ENCODE assay signal across 16 cellular contexts in genomic region chr18:35703043-35703688, GRCh38.
DNase-seq lines count a peak whose midpoint lies in the region; ATAC-seq, FAIRE-seq and TF ChIP-seq lines count a peak whose summit lies in the region.
"Had no signal": no experiment of that assay in that cellular context is flagged by ENCODE, and none has a peak within 500 bp of the region (broad histone marks: within the 10 kb centered on the region; RNA-seq: fewer than 3 reads in every experiment).

No MANE protein-coding gene starts in this region.

- H3K36me3 ChIP-seq in adipocyte (ENCODE audit: control insufficient read depth, insufficient read depth, low read length, severe bottlenecking) (peaks cover 15% of the 10 kb centered on the region), testis (ENCODE audit: low read depth, missing control alignments) (no peaks in the 10 kb centered on the region)
- H3K36me3 ChIP-seq: prostate gland had no signal

- intact Hi-C loops in testis (cut with DNase I; ENCODE audit: low total_unique reads), result no loop called here

- H3K27me3 ChIP-seq in adipocyte (replicated peaks; ENCODE audit: control insufficient read depth, insufficient read depth, low read length), result no peaks in the 10 kb centered on the region
- H3K27me3 ChIP-seq in testis, result no peaks in the 10 kb centered on the region
- H3K27me3 ChIP-seq: ascending aorta had no signal

- no peak overlapping the region for H3K9ac ChIP-seq in adipocyte (ENCODE audit: low read length)

- ATAC-seq in HG03280 (IDR thresholded peaks at IDR 0.05; ENCODE audit: unreplicated experiment), result no peak
- ATAC-seq: naive thymus-derived CD8-positive, alpha-beta T cell; stimulated activated naive CD8-positive, alpha-beta T cell treated with anti-CD3 and anti-CD28 coated beads, Interleukin-15, amount 100 ng/mL, for 72 hours had no signal

- peak; percentile 49 for DNase-seq in A172 (ENCODE audit: low spot score)
- DNase-seq in adipocyte (ENCODE audit: low read depth), result peak; percentile 15
- DNase-seq in foreskin melanocyte, result peak; percentile 79
- DNase-seq in GM12891 (ENCODE audit: insufficient read length, low spot score), result no peak
- DNase-seq in G401 (ENCODE audit: low spot score), result no peak
- no peak for DNase-seq in testis
- DNase-seq: activated effector memory CD4-positive, alpha-beta T cell treated with Interleukin-2 at 50 U/mL for 16 hours; naive thymus-derived CD8-positive, alpha-beta T cell; NCI-H1694; NCI-H82; stimulated activated naive CD8-positive, alpha-beta T cell treated with anti-CD3 and anti-CD28 coated beads, Interleukin-15, amount 100 ng/mL, for 72 hours had no signal

- TF ChIP-seq POLR2A in GM12891 (IDR thresholded peaks at IDR 0.05; ENCODE audit: low read depth, low read length) (no peak), testis (IDR thresholded peaks at IDR 0.05) (no peak)

- FAIRE-seq in G401.6 (lab: Jason Lieb, UNC), result peak; percentile 66
- FAIRE-seq in GM12891 (lab: Jason Lieb, UNC), result no peak
- FAIRE-seq: RCC 7860 had no signal

- no peak for TF ChIP-seq CTCF in testis (IDR thresholded peaks at IDR 0.05)

- in situ Hi-C loops in G401 (cut with HindIII; ENCODE audit: low sequenced_read_pairs), result no loop called here

- no peaks in the 10 kb centered on the region for H3K9me3 ChIP-seq in adipocyte (ENCODE audit: control insufficient read depth, low read length)
- no peaks in the 10 kb centered on the region for H3K9me3 ChIP-seq in testis
- H3K9me3 ChIP-seq: ascending aorta, prostate gland had no signal

- H3K27ac ChIP-seq in testis, result no peak overlapping the region
- H3K27ac ChIP-seq: ascending aorta, prostate gland had no signal

- H3K4me1 ChIP-seq in adipocyte (ENCODE audit: control insufficient read depth, insufficient read depth, low read length) (peaks cover 8% of the 10 kb centered on the region), testis (no peaks in the 10 kb centered on the region)
- H3K4me1 ChIP-seq: ascending aorta, prostate gland had no signal

- no peak overlapping the region for H3K4me3 ChIP-seq in adipocyte (ENCODE audit: low read length)
- H3K4me3 ChIP-seq in testis, result no peak overlapping the region
- H3K4me3 ChIP-seq: ascending aorta, prostate gland had no signal

TF ChIP-seq in GM12891, 5 proteins besides CTCF, POLR2A, EP300 and RAD21:
- no peak for TF ChIP-seq SPI1 (IDR thresholded peaks at IDR 0.05; ENCODE audit: low read depth, low read length)
- TF ChIP-seq TAF1 (IDR thresholded peaks at IDR 0.05; ENCODE audit: low read depth, low read length), result no peak
- no peak for TF ChIP-seq PAX5 (IDR thresholded peaks at IDR 0.05; ENCODE audit: insufficient read depth, low read length, severe bottlenecking)
- no peak for TF ChIP-seq POU2F2 (IDR thresholded peaks at IDR 0.05; ENCODE audit: low read depth, low read length)
- TF ChIP-seq POLR2AphosphoS5 (IDR thresholded peaks at IDR 0.05; ENCODE audit: low read depth, low read length), result no peak

Comparison
In these comparisons a context has a peak if more than half of its experiments do, and no peak if none do; other contexts are left out.
1. DNase-seq: peak in A172 (single experiment), adipocyte (single experiment) and foreskin melanocyte (single experiment); none in GM12891 (single experiment), G401 (single experiment) and testis (single experiment).